In the genomic region with DNA sequence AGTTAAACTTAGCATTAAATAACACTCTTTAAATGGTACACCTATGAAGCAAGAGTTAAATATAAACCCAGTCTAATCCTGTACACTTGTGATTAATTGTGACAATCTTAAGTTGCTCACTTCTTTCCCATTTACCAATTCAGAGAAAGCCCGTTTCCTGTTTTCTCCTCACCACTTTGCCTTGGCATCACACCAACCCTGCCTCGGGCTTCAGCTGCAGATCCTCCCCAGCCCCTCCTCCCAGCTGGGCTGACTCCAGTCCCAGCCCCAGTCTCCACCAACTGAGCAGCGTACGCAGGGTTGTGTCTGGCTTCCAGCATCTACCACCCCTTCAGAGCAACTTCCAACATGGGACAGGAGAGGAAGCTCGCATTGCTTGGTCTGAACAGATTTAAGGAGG, we compare ENCODE assay signal across 8 cellular contexts. TPM values are rescaled to one million over a fixed set of nuclear protein-coding genes. Genes with fewer than 3 reads are reported as not detected.
DNase-seq lines count a peak whose midpoint lies in the region; ATAC-seq and TF ChIP-seq lines count a peak whose summit lies in the region.

No MANE protein-coding gene starts in this region.

- H3K27ac ChIP-seq in VCaP (peak overlapping the region; percentile 64), stomach smooth muscle (ENCODE audit: low read length) (peak overlapping the region; percentile 37), Karpas-422 (ENCODE audit: low read length) (no peak overlapping the region)

- peak; percentile 88 for DNase-seq in AG08395 (ENCODE audit: low spot score)
- DNase-seq in HFF-Myc (ENCODE audit: extremely low read depth, low read depth), result peak; percentile 81
- peak; percentile 80 to 98 (median 92) for DNase-seq in head of caudate nucleus
- no peak for DNase-seq in omental fat pad (ENCODE audit: low spot score)
- DNase-seq in NCI-H774 (lab: John Stamatoyannopoulos, UW), result no peak
- no peak for DNase-seq in Karpas-422

- H4K20me1 ChIP-seq in Karpas-422 (ENCODE audit: insufficient read depth, low read depth, low read length), result no peaks in the 10 kb centered on the region

- no peak overlapping the region for H3K4me2 ChIP-seq in Karpas-422 (ENCODE audit: low read depth, low read length, poor library complexity, severe bottlenecking)

- H3K27me3 ChIP-seq in stomach smooth muscle (ENCODE audit: control insufficient read depth in 1 of 2, insufficient read depth in 2 of 2, low read length in 2 of 2) (no peaks in the 10 kb centered on the region), Karpas-422 (ENCODE audit: low read length) (no peaks in the 10 kb centered on the region)

- peaks cover 21% of the 10 kb centered on the region for H3K79me2 ChIP-seq in Karpas-422 (ENCODE audit: low read length)

- H3K4me1 ChIP-seq in stomach smooth muscle (ENCODE audit: control insufficient read depth, insufficient read depth, low read length), result peaks cover 30% of the 10 kb centered on the region
- H3K4me1 ChIP-seq in Karpas-422 (ENCODE audit: low read length), result peaks cover 19% of the 10 kb centered on the region

- no peak for TF ChIP-seq CTCF in HFF-Myc (IDR thresholded peaks at IDR 0.05; ENCODE audit: low read depth, low read length, missing control alignments)
- no peak for TF ChIP-seq CTCF in VCaP (conservative IDR thresholded peaks at IDR 0.05)
- TF ChIP-seq CTCF in omental fat pad (IDR thresholded peaks at IDR 0.05), result no peak

- H3K9ac ChIP-seq in stomach smooth muscle (ENCODE audit: low read length in 2 of 2) (no peak overlapping the region), Karpas-422 (ENCODE audit: low read length) (no peak overlapping the region)

- no peak for ATAC-seq in omental fat pad (ENCODE audit: low FRiP score)

- H2AFZ ChIP-seq in Karpas-422 (ENCODE audit: low read length), result no peak overlapping the region

- H3K4me3 ChIP-seq in HFF-Myc (replicated peaks; ENCODE audit: low read depth, low read length), result no peak overlapping the region
- H3K4me3 ChIP-seq in stomach smooth muscle (ENCODE audit: low read length in 2 of 2), result peak overlapping the region in 1 of 2 donors; percentile 22
- no peak overlapping the region for H3K4me3 ChIP-seq in Karpas-422 (ENCODE audit: low read length)

- H3K9me2 ChIP-seq in Karpas-422 (replicated peaks; ENCODE audit: insufficient read depth, low read length), result no peaks in the 10 kb centered on the region

- intact Hi-C loops in head of caudate nucleus (cut with DNase I), result loop anchor here (5.0 kb wide), 1 partner anchor 43 kb away; no protein-coding TSS in a partner anchor

- H3K36me3 ChIP-seq in stomach smooth muscle (ENCODE audit: control insufficient read depth in 2 of 2, insufficient read depth in 2 of 2, low read length in 2 of 2) (peaks cover 20 to 23% of the 10 kb centered on the region in 2 donors), Karpas-422 (ENCODE audit: insufficient read depth, low read length) (0 out of 2 replicates have a peak, but pooled peaks cover 12% of the 10 kb centered on the region)

- H3K9me3 ChIP-seq in stomach smooth muscle (ENCODE audit: control insufficient read depth in 2 of 2, low read length in 2 of 2) (no peaks in the 10 kb centered on the region), Karpas-422 (ENCODE audit: low read length) (no peaks in the 10 kb centered on the region)

RNA-seq across cellular contexts. Expression of a gene that starts 4.1 kb away (rescaled TPM):
- total RNA-seq in omental fat pad, result 10 to 100 TPM; 33.5 to 52.6 (median 45.6) TPM
- 57.0 and 75.8 TPM in 2 replicates for total RNA-seq in Karpas-422 (2014; rRNA removed; shearing (Covaris generic); ENCODE audit: low replicate concordance)

RNA-seq across cellular contexts. Expression of a gene that starts 21.1 kb away (rescaled TPM):
- total RNA-seq in omental fat pad, result 1 to 10 TPM in 1 of 4 donors, under 1 TPM in 2, not detected in 1; 0.36 to 4.5 (median 0.63) TPM
- total RNA-seq in Karpas-422 (2014; rRNA removed; shearing (Covaris generic); ENCODE audit: low replicate concordance), result not detected in 2 replicates

RNA-seq across cellular contexts. Expression of a gene that starts 31.0 kb away (rescaled TPM):
- under 1 TPM in 1 of 4 donors, not detected in 3; 0.44 TPM for total RNA-seq in omental fat pad
- 0.40 TPM in 1 of 2 replicates, not detected in the other for total RNA-seq in Karpas-422 (2014; rRNA removed; shearing (Covaris generic); ENCODE audit: low replicate concordance)

RNA-seq across cellular contexts. Expression of a gene that starts 37.7 kb away (rescaled TPM):
- 10 to 100 TPM; 27.6 to 93.3 (median 41.5) TPM for total RNA-seq in omental fat pad
- 4.1 and 4.8 TPM in 2 replicates for total RNA-seq in Karpas-422 (2014; rRNA removed; shearing (Covaris generic); ENCODE audit: low replicate concordance)

Comparison
In these comparisons a context has a peak if more than half of its experiments do, and no peak if none do; other contexts are left out.
1. DNase-seq: peak in AG08395 (single experiment), HFF-Myc (single experiment) and head of caudate nucleus (42 of 42); none in omental fat pad (single experiment), NCI-H774 (single experiment) and Karpas-422 (single experiment).